ENCODE assay signal across 1 cellular context in genomic region chr17:61411944-61412859, GRCh38.
A peak's percentile ranks its signal among the peaks of the same experiment; 100 is the strongest.
TF ChIP-seq lines count a peak whose summit lies in the region.

No MANE protein-coding gene starts in this region.

TF ChIP-seq in SK-N-SH, 30 proteins besides CTCF, POLR2A, EP300 and RAD21 (continued from another document):
- TF ChIP-seq, protein P1, sequence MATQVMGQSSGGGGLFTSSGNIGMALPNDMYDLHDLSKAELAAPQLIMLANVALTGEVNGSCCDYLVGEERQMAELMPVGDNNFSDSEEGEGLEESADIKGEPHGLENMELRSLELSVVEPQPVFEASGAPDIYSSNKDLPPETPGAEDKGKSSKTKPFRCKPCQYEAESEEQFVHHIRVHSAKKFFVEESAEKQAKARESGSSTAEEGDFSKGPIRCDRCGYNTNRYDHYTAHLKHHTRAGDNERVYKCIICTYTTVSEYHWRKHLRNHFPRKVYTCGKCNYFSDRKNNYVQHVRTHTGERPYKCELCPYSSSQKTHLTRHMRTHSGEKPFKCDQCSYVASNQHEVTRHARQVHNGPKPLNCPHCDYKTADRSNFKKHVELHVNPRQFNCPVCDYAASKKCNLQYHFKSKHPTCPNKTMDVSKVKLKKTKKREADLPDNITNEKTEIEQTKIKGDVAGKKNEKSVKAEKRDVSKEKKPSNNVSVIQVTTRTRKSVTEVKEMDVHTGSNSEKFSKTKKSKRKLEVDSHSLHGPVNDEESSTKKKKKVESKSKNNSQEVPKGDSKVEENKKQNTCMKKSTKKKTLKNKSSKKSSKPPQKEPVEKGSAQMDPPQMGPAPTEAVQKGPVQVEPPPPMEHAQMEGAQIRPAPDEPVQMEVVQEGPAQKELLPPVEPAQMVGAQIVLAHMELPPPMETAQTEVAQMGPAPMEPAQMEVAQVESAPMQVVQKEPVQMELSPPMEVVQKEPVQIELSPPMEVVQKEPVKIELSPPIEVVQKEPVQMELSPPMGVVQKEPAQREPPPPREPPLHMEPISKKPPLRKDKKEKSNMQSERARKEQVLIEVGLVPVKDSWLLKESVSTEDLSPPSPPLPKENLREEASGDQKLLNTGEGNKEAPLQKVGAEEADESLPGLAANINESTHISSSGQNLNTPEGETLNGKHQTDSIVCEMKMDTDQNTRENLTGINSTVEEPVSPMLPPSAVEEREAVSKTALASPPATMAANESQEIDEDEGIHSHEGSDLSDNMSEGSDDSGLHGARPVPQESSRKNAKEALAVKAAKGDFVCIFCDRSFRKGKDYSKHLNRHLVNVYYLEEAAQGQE (IDR thresholded peaks at IDR 0.05; ENCODE audit: low read depth, low read length), result peak; percentile 36; the same call in 1 of the 2 replicates
- no peak for TF ChIP-seq TEAD4 (IDR thresholded peaks at IDR 0.05; ENCODE audit: borderline replicate concordance, insufficient read depth)
- no peak for TF ChIP-seq MXI1 (IDR thresholded peaks at IDR 0.05; ENCODE audit: low read depth, low read length)
- no peak for TF ChIP-seq EZH2phosphoT487 (IDR thresholded peaks at IDR 0.05; ENCODE audit: borderline replicate concordance, low read depth)
- TF ChIP-seq, protein P2, sequence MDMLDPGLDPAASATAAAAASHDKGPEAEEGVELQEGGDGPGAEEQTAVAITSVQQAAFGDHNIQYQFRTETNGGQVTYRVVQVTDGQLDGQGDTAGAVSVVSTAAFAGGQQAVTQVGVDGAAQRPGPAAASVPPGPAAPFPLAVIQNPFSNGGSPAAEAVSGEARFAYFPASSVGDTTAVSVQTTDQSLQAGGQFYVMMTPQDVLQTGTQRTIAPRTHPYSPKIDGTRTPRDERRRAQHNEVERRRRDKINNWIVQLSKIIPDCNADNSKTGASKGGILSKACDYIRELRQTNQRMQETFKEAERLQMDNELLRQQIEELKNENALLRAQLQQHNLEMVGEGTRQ (IDR thresholded peaks at IDR 0.05; ENCODE audit: borderline replicate concordance, low read depth, low read length), result no peak
- TF ChIP-seq FOXM1 (IDR thresholded peaks at IDR 0.05; ENCODE audit: low read depth), result peak; percentile 63; the same call in 1 of the 2 replicates
- TF ChIP-seq YY1 (IDR thresholded peaks at IDR 0.05; ENCODE audit: low read depth), result no peak
- TF ChIP-seq GABPA (IDR thresholded peaks at IDR 0.05; ENCODE audit: low read depth), result peak; percentile 22; the same call in 1 of the 2 replicates
- TF ChIP-seq JUND (IDR thresholded peaks at IDR 0.05), result no peak
- peak; percentile 34; the same call in 1 of the 2 replicates for TF ChIP-seq NFIC (IDR thresholded peaks at IDR 0.05; ENCODE audit: borderline replicate concordance)
- no peak; the same call in 1 of the 2 replicates for TF ChIP-seq TCF12 (IDR thresholded peaks at IDR 0.05)
- TF ChIP-seq SIN3A (IDR thresholded peaks at IDR 0.05; ENCODE audit: borderline replicate concordance, low read depth, low read length), result peak; percentile 9; the same call in 1 of the 2 replicates
- no peak for TF ChIP-seq FOXJ3 (CRISPR knock-in tag; IDR thresholded peaks at IDR 0.05)
- TF ChIP-seq, protein P3, sequence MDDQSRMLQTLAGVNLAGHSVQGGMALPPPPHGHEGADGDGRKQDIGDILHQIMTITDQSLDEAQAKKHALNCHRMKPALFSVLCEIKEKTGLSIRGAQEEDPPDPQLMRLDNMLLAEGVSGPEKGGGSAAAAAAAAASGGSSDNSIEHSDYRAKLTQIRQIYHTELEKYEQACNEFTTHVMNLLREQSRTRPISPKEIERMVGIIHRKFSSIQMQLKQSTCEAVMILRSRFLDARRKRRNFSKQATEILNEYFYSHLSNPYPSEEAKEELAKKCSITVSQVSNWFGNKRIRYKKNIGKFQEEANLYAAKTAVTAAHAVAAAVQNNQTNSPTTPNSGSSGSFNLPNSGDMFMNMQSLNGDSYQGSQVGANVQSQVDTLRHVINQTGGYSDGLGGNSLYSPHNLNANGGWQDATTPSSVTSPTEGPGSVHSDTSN (IDR thresholded peaks at IDR 0.05), result no peak
- TF ChIP-seq FOSL2 (IDR thresholded peaks at IDR 0.05; ENCODE audit: borderline replicate concordance, low read depth), result no peak; the same call in 1 of the 2 replicates
- TF ChIP-seq POLR2AphosphoS5 (IDR thresholded peaks at IDR 0.05; ENCODE audit: low read depth, low read length), result peak; percentile 68; the same call in 1 of the 2 replicates
- TF ChIP-seq MEF2A (IDR thresholded peaks at IDR 0.05; ENCODE audit: borderline replicate concordance, low read depth), result peak; percentile 42; the same call in 1 of the 2 replicates
- no peak; the same call in 1 of the 2 replicates for TF ChIP-seq GATA2 (CRISPR knock-in tag; IDR thresholded peaks at IDR 0.05)
- TF ChIP-seq CHD2 (IDR thresholded peaks at IDR 0.05; ENCODE audit: low read length, partially characterized antibody), result peak; percentile 68
- no peak for TF ChIP-seq NRF1 (IDR thresholded peaks at IDR 0.05; ENCODE audit: low read depth, low read length)
